In genomic region chr2:161586517-161587167, GRCh38 we compare ENCODE assay signal across 1 cellular context.
TF ChIP-seq lines count a peak whose summit lies in the region.

No MANE protein-coding gene starts in this region.

TF ChIP-seq in HepG2, 621 proteins besides CTCF, POLR2A, EP300 and RAD21 (continued from another document):
- TF ChIP-seq RFX3 (CRISPR knock-in tag; IDR thresholded peaks at IDR 0.05) (no peak), ZNF75D (CRISPR knock-in tag; IDR thresholded peaks at IDR 0.05; ENCODE audit: borderline replicate concordance) (no peak), ARID3A (IDR thresholded peaks at IDR 0.05; ENCODE audit: low read depth, low read length) (peak; percentile 55; the same call in 1 of the 2 replicates), ZNF33B (CRISPR knock-in tag; IDR thresholded peaks at IDR 0.05) (no peak), FOXP4 (CRISPR knock-in tag; IDR thresholded peaks at IDR 0.05) (no peak), NR2F1 (CRISPR knock-in tag; IDR thresholded peaks at IDR 0.05) (no peak), ATF1 (CRISPR knock-in tag; IDR thresholded peaks at IDR 0.05) (0 out of 2 replicates have a peak, but pooled peaks have one; percentile 12), ZNF564 (CRISPR knock-in tag; IDR thresholded peaks at IDR 0.05) (no peak), NR2F2 (IDR thresholded peaks at IDR 0.05; ENCODE audit: borderline replicate concordance, low read depth) (no peak)
